Comparison of ENCODE assay signal across 8 cellular contexts in the genomic region with DNA sequence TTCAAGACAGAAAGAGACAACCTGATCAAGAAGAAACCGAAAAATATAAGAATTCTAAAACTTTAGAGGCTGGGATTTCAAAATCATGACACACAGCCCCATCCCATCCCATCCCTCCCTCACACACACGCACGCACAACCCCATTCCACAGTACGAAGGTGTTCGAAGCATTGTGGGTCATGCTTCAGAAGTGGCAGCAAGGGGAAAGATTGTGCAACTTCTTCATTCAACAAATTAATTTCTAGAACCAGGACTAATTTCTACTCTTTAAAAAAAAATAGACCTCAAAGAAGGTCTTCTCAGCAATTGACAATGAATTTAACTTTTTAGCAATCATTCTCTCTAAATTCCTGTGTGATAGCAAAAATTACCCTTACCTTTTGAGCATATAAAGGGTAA. TPM values are rescaled to one million over a fixed set of nuclear protein-coding genes. Genes with fewer than 3 reads are reported as not detected.
A peak's percentile ranks its signal among the peaks of the same experiment; 100 is the strongest.
DNase-seq lines count a peak whose midpoint lies in the region; ATAC-seq and TF ChIP-seq lines count a peak whose summit lies in the region.
"Had no signal": no experiment of that assay in that cellular context is flagged by ENCODE, and none has a peak within 500 bp of the region (broad histone marks: within the 10 kb centered on the region; RNA-seq: fewer than 3 reads in every experiment).

No MANE protein-coding gene starts in this region.

- no peak overlapping the region for H3K56ac ChIP-seq in H9 (ENCODE audit: insufficient read length, low read depth, low read length)

- H3K4me1 ChIP-seq in H9 (ENCODE audit: insufficient read depth, low read length): no peaks in the 10 kb centered on the region
- peaks cover 22% of the 10 kb centered on the region for H3K4me1 ChIP-seq in skeletal muscle satellite cell (ENCODE audit: control insufficient read depth, insufficient read depth, low read length)

- H3K4me3 ChIP-seq in foreskin fibroblast (ENCODE audit: low read depth in 1 of 2, low read length in 2 of 2) (peak overlapping the region; percentile 80 to 85), skeletal muscle satellite cell (ENCODE audit: low read length) (peak overlapping the region; percentile 91)

- no peak overlapping the region for H4K8ac ChIP-seq in H9 (replicated peaks; ENCODE audit: insufficient read length, low read depth, low read length)

- H3K4me2 ChIP-seq in H9 (ENCODE audit: insufficient read depth, insufficient read length, low read length) (peak overlapping the region; percentile 57), skeletal muscle satellite cell (ENCODE audit: low read length) (peak overlapping the region; percentile 81)

- H3K36me3 Mint-ChIP-seq in H9 (ENCODE audit: insufficient read depth in 1 of 3, low read depth in 3 of 3): no peaks in the 10 kb centered on the region
- H3K36me3 Mint-ChIP-seq in T-helper 17 cell (ENCODE audit: low read depth): no peaks in the 10 kb centered on the region

- H3K9ac ChIP-seq in H9 (ENCODE audit: extremely low read depth, insufficient read length, low read length): no peak overlapping the region
- H3K9ac ChIP-seq in skeletal muscle satellite cell (ENCODE audit: low read depth, low read length): peak overlapping the region; percentile 94

- no peak overlapping the region for H3T11ph ChIP-seq in H9 (ENCODE audit: low read length)

- peaks cover 12% of the 10 kb centered on the region for H3K23me2 ChIP-seq in H9 (ENCODE audit: insufficient read length, low read depth, low read length, poor library complexity, severe bottlenecking)

- no peak overlapping the region for H3K18ac ChIP-seq in H9 (ENCODE audit: insufficient read length, low read depth, low read length)

- no peak overlapping the region for H4K91ac ChIP-seq in H9 (ENCODE audit: insufficient read length, low read depth, low read length)

- H3K27me3 ChIP-seq in H9 (ENCODE audit: insufficient read depth, low read length): peaks cover 6% of the 10 kb centered on the region
- H3K27me3 ChIP-seq in skeletal muscle satellite cell (ENCODE audit: control insufficient read depth, insufficient read depth, low read length): no peaks in the 10 kb centered on the region

- peak overlapping the region; percentile 87 to 93 for H3K4me3 Mint-ChIP-seq in H9
- peak overlapping the region; percentile 87 for H3K4me3 Mint-ChIP-seq in T-helper 17 cell

- H3K4ac ChIP-seq in H9 (ENCODE audit: low read depth, low read length): no peak overlapping the region

- WGBS in H9 (ENCODE audit: extremely low coverage, insufficient read length, low lambda C conversion rate): no CpG with 5 or more reads among the region's 5 CpGs

- no peaks in the 10 kb centered on the region for H3K79me1 ChIP-seq in H9 (ENCODE audit: insufficient read depth, low read depth, low read length, poor library complexity, severe bottlenecking)

- H3K36me3 ChIP-seq in skeletal muscle satellite cell (ENCODE audit: insufficient read depth, low read length): no peaks in the 10 kb centered on the region

- H3K79me2 ChIP-seq in H9 (ENCODE audit: insufficient read depth, low read length): no peaks in the 10 kb centered on the region

- H2BK15ac ChIP-seq in H9 (ENCODE audit: low read depth, low read length): no peak overlapping the region

- H3K27ac Mint-ChIP-seq in H9: peak overlapping the region in 1 of 3 experiments; percentile 97; a peak in 1 of 7 replicates
- peak overlapping the region; percentile 97 for H3K27ac Mint-ChIP-seq in T-helper 17 cell

- peaks cover 13% of the 10 kb centered on the region for H3K27me3 Mint-ChIP-seq in H9 (ENCODE audit: low read depth)
- H3K27me3 Mint-ChIP-seq in T-helper 17 cell: no peaks in the 10 kb centered on the region

- H2BK120ac ChIP-seq in H9 (ENCODE audit: low read depth, low read length, poor library complexity, severe bottlenecking): no peak overlapping the region

- H4K5ac ChIP-seq in H9 (ENCODE audit: insufficient read length, low read depth, low read length): no peak overlapping the region

- no peak overlapping the region for H2BK5ac ChIP-seq in H9 (ENCODE audit: insufficient read length, low read length)

- H3K14ac ChIP-seq in H9 (ENCODE audit: insufficient read depth, low read length): no peak overlapping the region; the same call in 1 of the 2 replicates

- no peak overlapping the region for H2BK12ac ChIP-seq in H9 (ENCODE audit: insufficient read length, low read depth, low read length)

- no peaks in the 10 kb centered on the region for H4K20me1 ChIP-seq in H9 (ENCODE audit: control insufficient read depth, insufficient read depth, insufficient read length)

- no peak overlapping the region for H2BK20ac ChIP-seq in H9 (ENCODE audit: low read depth, low read length, poor library complexity, severe bottlenecking)

- DNase-seq in H9 (no peak), T-helper 17 cell (no peak), foreskin fibroblast (no peak), NCI-H1436 treated with DMSO at 0.1 percent for 48 hours (lab: John Stamatoyannopoulos, UW) (no peak)
- DNase-seq: NCI-H2171 had no signal

- no peaks in the 10 kb centered on the region for H3K9me3 Mint-ChIP-seq in H9

- no peak overlapping the region for H2AK5ac ChIP-seq in H9 (ENCODE audit: insufficient read length, low read length)

- H3K4me1 Mint-ChIP-seq in H9 (peaks cover 7 to 14% of the 10 kb centered on the region in 2 experiments), T-helper 17 cell (peaks cover 29% of the 10 kb centered on the region)

- H3K9me3 ChIP-seq in H9 (ENCODE audit: control insufficient read depth, low read depth, low read length) (no peaks in the 10 kb centered on the region), T-helper 17 cell (ENCODE audit: control insufficient read depth, low read length, poor library complexity, severe bottlenecking) (no peaks in the 10 kb centered on the region), skeletal muscle satellite cell (replicated peaks; ENCODE audit: low read length) (no peaks in the 10 kb centered on the region)

- no peak overlapping the region for H2AFZ ChIP-seq in H9 (ENCODE audit: low read length)

- ATAC-seq in T-helper 17 cell (no peak), HG03571 (IDR thresholded peaks at IDR 0.05; ENCODE audit: unreplicated experiment) (no peak), HG02623 (IDR thresholded peaks at IDR 0.05; ENCODE audit: unreplicated experiment) (no peak)

- TF ChIP-seq CTCF in H9 (conservative IDR thresholded peaks at IDR 0.05): no peak
- no peak for TF ChIP-seq CTCF in foreskin fibroblast (IDR thresholded peaks at IDR 0.05; ENCODE audit: low read depth, low read length)

- no peak overlapping the region for H3K23ac ChIP-seq in H9 (ENCODE audit: insufficient read length, low read depth, low read length)

- no peak overlapping the region for H3K27ac ChIP-seq in H9 (ENCODE audit: insufficient read length, low read depth, low read length)

RNA-seq across cellular contexts. Expression of gene SPA17, which starts 0.9 kb away (rescaled TPM):
- total RNA-seq in H9 (2021) (6.9 and 7.2 TPM in 2 replicates), T-helper 17 cell (1 to 10 TPM in 1 of 2 donors, under 1 TPM in 1; 0.67 to 1.1 TPM)
- 11.8 and 17.0 TPM in 2 replicates for total RNA-seq in skeletal muscle satellite cell (2012; rRNA removed)

RNA-seq across cellular contexts. Expression of gene SIAE, which starts 1.0 kb away (rescaled TPM):
- total RNA-seq in H9 (2021) (4.7 and 5.6 TPM in 2 replicates), T-helper 17 cell (10 to 100 TPM in 1 of 2 donors, 1 to 10 TPM in 1; 6.8 to 15.0 TPM)
- total RNA-seq in skeletal muscle satellite cell (2012; rRNA removed): 7.6 and 8.4 TPM in 2 replicates

RNA-seq across cellular contexts. Expression of gene TBRG1, which starts 51.9 kb away (rescaled TPM):
- total RNA-seq in H9 (2021) (23.9 and 25.8 TPM in 2 replicates), T-helper 17 cell (10 to 100 TPM; 55.5 to 61.4 TPM)
- total RNA-seq in skeletal muscle satellite cell (2012; rRNA removed): 19.7 and 22.8 TPM in 2 replicates
